In the genomic region with DNA sequence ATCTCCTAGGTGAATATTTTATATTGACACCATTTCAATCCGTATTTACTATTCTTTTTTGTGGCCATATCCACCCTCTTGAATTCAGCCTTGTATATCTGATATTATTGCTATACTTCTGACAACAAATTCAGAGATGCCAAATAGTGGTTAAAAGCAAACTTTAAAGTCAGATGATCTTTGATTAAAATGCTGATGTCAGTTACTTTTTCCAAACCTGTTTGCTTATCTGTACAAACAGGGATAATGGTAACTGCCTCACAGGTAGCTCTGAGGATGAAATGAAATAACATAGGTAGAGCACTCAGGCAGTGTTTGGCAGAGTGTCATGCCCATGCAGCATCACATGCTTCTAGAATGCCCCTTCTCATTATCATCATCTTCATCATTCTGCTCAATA, we compare ENCODE assay signal across 3 cellular contexts.
A peak's percentile ranks its signal among the peaks of the same experiment; 100 is the strongest.
TF ChIP-seq lines count a peak whose summit lies in the region.

No MANE protein-coding gene starts in this region.

TF ChIP-seq in A549, 52 proteins besides CTCF, POLR2A, EP300 and RAD21:
- TF ChIP-seq MAFK (IDR thresholded peaks at IDR 0.05; ENCODE audit: partially characterized antibody) (peak; percentile 55), HOXB13 (CRISPR knock-in tag; IDR thresholded peaks at IDR 0.05; ENCODE audit: low read depth) (no peak), ZNF302 (CRISPR knock-in tag; IDR thresholded peaks at IDR 0.05) (no peak)

TF ChIP-seq in IMR-90, 13 proteins besides CTCF, POLR2A, EP300 and RAD21:
- TF ChIP-seq BHLHE40 (IDR thresholded peaks at IDR 0.05; ENCODE audit: low read depth, low read length) (no peak), NFE2L2 (IDR thresholded peaks at IDR 0.05; ENCODE audit: low read depth, low read length) (no peak), MAFK (IDR thresholded peaks at IDR 0.05; ENCODE audit: low read depth, low read length) (peak; percentile 62)

TF ChIP-seq in K562, 482 proteins besides CTCF, POLR2A, EP300 and RAD21:
- TF ChIP-seq E2F6 (IDR thresholded peaks at IDR 0.05; ENCODE audit: borderline replicate concordance in 1 of 2, extremely low read depth in 1 of 2, insufficient read depth in 1 of 2, insufficient read length in 1 of 2, low read depth in 1 of 2, low read length in 1 of 2, poor library complexity in 1 of 2, severe bottlenecking in 1 of 2) (no peak), MAFG (tag; conservative IDR thresholded peaks at IDR 0.05) (peak; percentile 37), ZKSCAN8 (CRISPR knock-in tag; IDR thresholded peaks at IDR 0.05) (no peak), C11orf30 (IDR thresholded peaks at IDR 0.05; ENCODE audit: low read depth) (peak; percentile 35; the same call in 1 of the 2 replicates), ZNF316 (IDR thresholded peaks at IDR 0.05) (peak; percentile 61), CREB1 (IDR thresholded peaks at IDR 0.05) (no peak), CREB1 (CRISPR knock-in tag; IDR thresholded peaks at IDR 0.05) (no peak), TCFL5 (CRISPR knock-in tag; conservative IDR thresholded peaks at IDR 0.05) (no peak), CBX8 (IDR thresholded peaks at IDR 0.05; ENCODE audit: borderline replicate concordance, extremely low read depth, low read depth, low read length, poor library complexity, severe bottlenecking) (no peak), MAFK (IDR thresholded peaks at IDR 0.05; ENCODE audit: low read length) (peak; percentile 12; the same call in 1 of the 2 replicates), MAFF (IDR thresholded peaks at IDR 0.05; ENCODE audit: low read length) (peak; percentile 33; the same call in 1 of the 2 replicates), RAD51 (IDR thresholded peaks at IDR 0.05; ENCODE audit: borderline replicate concordance, low read depth) (no peak)
